ENCODE assay signal across 34 cellular contexts in genomic region chr1:41138549-41138948, GRCh38.
"Had no signal": no experiment of that assay in that cellular context is flagged by ENCODE, and none has a peak within 500 bp of the region (broad histone marks: within the 10 kb centered on the region; RNA-seq: fewer than 3 reads in every experiment).

No MANE protein-coding gene starts in this region.

- H3K27ac Mint-ChIP-seq: activated B cell treated with CpG ODN at 0.5 μM for 24 hours; activated CD8-positive, alpha-beta T cell treated with anti-CD3 and anti-CD28 coated beads for 36 hours; activated naive CD4-positive, alpha-beta T cell treated with anti-CD3 and anti-CD28 coated beads for 36 hours; activated naive CD4-positive, alpha-beta T cell treated with anti-CD3 and anti-CD28 coated beads, Interleukin-2, amount 50 U/mL, for 24 hours; activated naive CD8-positive, alpha-beta T cell treated with anti-CD3 and anti-CD28 coated beads for 36 hours; activated naive CD8-positive, alpha-beta T cell treated with anti-CD3 and anti-CD28 coated beads, Interleukin-2, amount 50 U/mL, for 24 hours; activated T-helper 17 cell treated with anti-CD3 and anti-CD28 coated beads, Interleukin-2, amount 50 U/mL, for 72 hours; T-helper 1 cell treated with Interleukin-12 subunit alpha and Interleukin-12 subunit beta and Interleukin-4 antibody, amounts not matched to agents 30 μg/mL and 1 μg/mL, for 36 hours; T-helper 2 cell treated with Interferon-gamma antibody and Interleukin-4, amounts not matched to agents 5 μg/mL and 100 μg/mL, for 36 hours had no signal

- H3K36me3 ChIP-seq: colonic mucosa had no signal

- H3K4me3 Mint-ChIP-seq: activated B cell treated with CpG ODN at 0.5 μM for 24 hours; activated CD8-positive, alpha-beta T cell treated with anti-CD3 and anti-CD28 coated beads for 36 hours; activated naive CD4-positive, alpha-beta T cell treated with anti-CD3 and anti-CD28 coated beads for 36 hours; activated naive CD4-positive, alpha-beta T cell treated with anti-CD3 and anti-CD28 coated beads, Interleukin-2, amount 50 U/mL, for 24 hours; activated naive CD8-positive, alpha-beta T cell treated with anti-CD3 and anti-CD28 coated beads for 36 hours; activated naive CD8-positive, alpha-beta T cell treated with anti-CD3 and anti-CD28 coated beads, Interleukin-2, amount 50 U/mL, for 24 hours; activated T-cell treated with anti-CD3 and anti-CD28 coated beads, Interleukin-2, amount 50 U/mL, for 4 hours; activated T-helper 17 cell treated with anti-CD3 and anti-CD28 coated beads, Interleukin-2, amount 50 U/mL, for 72 hours; T-helper 1 cell treated with Interleukin-12 subunit alpha and Interleukin-12 subunit beta and Interleukin-4 antibody, amounts not matched to agents 30 μg/mL and 1 μg/mL, for 36 hours; T-helper 2 cell treated with Interferon-gamma antibody and Interleukin-4, amounts not matched to agents 5 μg/mL and 100 μg/mL, for 36 hours had no signal

- H3K9me3 Mint-ChIP-seq: activated naive CD4-positive, alpha-beta T cell treated with anti-CD3 and anti-CD28 coated beads, Interleukin-2, amount 50 U/mL, for 24 hours; activated T-helper 17 cell treated with anti-CD3 and anti-CD28 coated beads, Interleukin-2, amount 50 U/mL, for 72 hours had no signal

- H3K27me3 ChIP-seq: adrenal gland, body of pancreas, cardiac muscle cell, colonic mucosa, gastrocnemius medialis, heart left ventricle, hepatocyte had no signal

- H3K4me1 ChIP-seq: adrenal gland, body of pancreas, colonic mucosa, gastrocnemius medialis, heart left ventricle had no signal

- H3K4me1 Mint-ChIP-seq: activated naive CD8-positive, alpha-beta T cell treated with anti-CD3 and anti-CD28 coated beads for 36 hours; activated T-helper 17 cell treated with anti-CD3 and anti-CD28 coated beads, Interleukin-2, amount 50 U/mL, for 72 hours had no signal

- H3K9me3 ChIP-seq: colonic mucosa, gastrocnemius medialis had no signal

- H3K4me2 ChIP-seq: hepatocyte had no signal

- ATAC-seq: activated CD4-positive, CD25-positive, alpha-beta regulatory T cell treated with anti-CD3 and anti-CD28 coated beads, Interleukin-2, amount 50 U/mL, for 24 hours; activated CD8-positive, alpha-beta T cell treated with anti-CD3 and anti-CD28 coated beads for 36 hours; activated naive CD8-positive, alpha-beta T cell treated with anti-CD3 and anti-CD28 coated beads, Interleukin-2, amount 50 U/mL, for 24 hours; activated T-cell treated with anti-CD3 and anti-CD28 coated beads, Interleukin-2, amount 50 U/mL, for 4 hours; activated T-helper 17 cell treated with anti-CD3 and anti-CD28 coated beads, Interleukin-2, amount 50 U/mL, for 72 hours; body of pancreas; esophagus mucosa; gastrocnemius medialis; heart left ventricle had no signal

- DNase-seq: activated B cell treated with CpG ODN at 0.5 μM for 24 hours; activated CD4-positive, alpha-beta T cell treated with anti-CD3 and anti-CD28 coated beads for 48 hours; activated CD4-positive, alpha-beta T cell treated with anti-CD3 and anti-CD28 coated beads, Interleukin-2, amount 50 U/mL, for 1 hour; activated CD4-positive, alpha-beta T cell treated with anti-CD3 and anti-CD28 coated beads, Interleukin-2, amount 50 U/mL, for 48 hours; activated CD8-positive, alpha-beta memory T cell treated with anti-CD3 and anti-CD28 coated beads for 24 hours; activated CD8-positive, alpha-beta T cell treated with anti-CD3 and anti-CD28 coated beads for 36 hours; activated effector memory CD4-positive, alpha-beta T cell treated with Interleukin-2 at 50 U/mL for 16 hours; activated gamma-delta T cell treated with Interleukin-2 at 50 U/mL for 16 hours; activated naive CD4-positive, alpha-beta T cell treated with anti-CD3 and anti-CD28 coated beads for 36 hours; activated naive CD8-positive, alpha-beta T cell treated with anti-CD3 and anti-CD28 coated beads for 36 hours; activated naive CD8-positive, alpha-beta T cell treated with anti-CD3 and anti-CD28 coated beads, Interleukin-2, amount 50 U/mL, for 24 hours; activated T-cell treated with anti-CD3 and anti-CD28 coated beads, Interleukin-2, amount 50 U/mL, for 4 hours; adrenal gland; amygdala; aorta; body of pancreas; central memory CD4-positive, alpha-beta T cell; cerebellar nuclear complex; colonic mucosa; effector CD8-positive, alpha-beta T cell; foreskin fibroblast; gastrocnemius medialis; glutamatergic neuron; heart left ventricle; T1000; WERI-Rb-1 had no signal

- H3K79me2 ChIP-seq: hepatocyte had no signal

- H3K27ac ChIP-seq: adrenal gland, body of pancreas, cardiac muscle cell, colonic mucosa, gastrocnemius medialis, heart left ventricle, hepatocyte, WERI-Rb-1 had no signal

- H3K4me3 ChIP-seq: adrenal gland, body of pancreas, cardiac muscle cell, colonic mucosa, gastrocnemius medialis, heart left ventricle, hepatocyte had no signal

- H2AFZ ChIP-seq: hepatocyte had no signal

- H3K27me3 Mint-ChIP-seq: activated B cell treated with CpG ODN at 0.5 μM for 24 hours; activated CD8-positive, alpha-beta T cell treated with anti-CD3 and anti-CD28 coated beads for 36 hours; activated naive CD4-positive, alpha-beta T cell treated with anti-CD3 and anti-CD28 coated beads, Interleukin-2, amount 50 U/mL, for 24 hours; activated naive CD8-positive, alpha-beta T cell treated with anti-CD3 and anti-CD28 coated beads for 36 hours; activated naive CD8-positive, alpha-beta T cell treated with anti-CD3 and anti-CD28 coated beads, Interleukin-2, amount 50 U/mL, for 24 hours; activated T-helper 17 cell treated with anti-CD3 and anti-CD28 coated beads, Interleukin-2, amount 50 U/mL, for 72 hours had no signal
